In the genomic region with DNA sequence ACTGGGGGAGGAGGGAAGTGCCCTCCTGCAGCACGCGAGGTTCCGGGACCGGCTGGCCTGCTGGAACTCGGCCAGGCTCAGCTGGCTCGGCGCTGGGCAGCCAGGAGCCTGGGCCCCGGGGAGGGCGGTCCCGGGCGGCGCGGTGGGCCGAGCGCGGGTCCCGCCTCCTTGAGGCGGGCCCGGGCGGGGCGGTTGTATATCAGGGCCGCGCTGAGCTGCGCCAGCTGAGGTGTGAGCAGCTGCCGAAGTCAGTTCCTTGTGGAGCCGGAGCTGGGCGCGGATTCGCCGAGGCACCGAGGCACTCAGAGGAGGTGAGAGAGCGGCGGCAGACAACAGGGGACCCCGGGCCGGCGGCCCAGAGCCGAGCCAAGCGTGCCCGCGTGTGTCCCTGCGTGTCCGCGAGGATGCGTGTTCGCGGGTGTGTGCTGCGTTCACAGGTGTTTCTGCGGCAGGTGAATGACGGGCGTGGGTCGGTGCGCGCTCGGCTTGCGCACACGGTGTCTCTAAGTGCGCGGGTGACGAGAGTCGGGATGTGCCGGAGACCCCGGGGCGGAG, we compare ENCODE assay signal across 8 cellular contexts. TPM values are rescaled to one million over a fixed set of nuclear protein-coding genes. Genes with fewer than 3 reads are reported as not detected.
DNase-seq lines count a peak whose midpoint lies in the region; ATAC-seq lines count a peak whose summit lies in the region.

A gene (plus strand): TSS at position 227 of the 555 bp plus-strand sequence. CDS start 5,388 bp downstream, outside the sequence.

- CTCF ChIA-PET in activated CD8-positive, alpha-beta T cell treated with anti-CD3 and anti-CD28 coated beads, Interleukin-2, amount 10 ng/mL, durations not matched to agents 7 days and 5 days (lab: Charles Lee) = interaction anchor here (0.6 to 5.0 kb wide), 12 partner anchors 9 to 104 kb away, joined by 3 to 40 read pairs (median 4); no protein-coding TSS in a partner anchor

- H3K36me3 Mint-ChIP-seq in activated CD8-positive, alpha-beta T cell treated with anti-CD3 and anti-CD28 coated beads, Interleukin-2, amount 10 ng/mL, durations not matched to agents 7 days and 5 days (ENCODE audit: low read depth) = peaks cover 21% of the 10 kb centered on the region

- peaks cover 65% of the 10 kb centered on the region for H3K4me1 Mint-ChIP-seq in activated CD8-positive, alpha-beta T cell treated with anti-CD3 and anti-CD28 coated beads, Interleukin-2, amount 10 ng/mL, durations not matched to agents 7 days and 5 days (ENCODE audit: low read depth)

- H3K27me3 Mint-ChIP-seq in activated CD8-positive, alpha-beta T cell treated with anti-CD3 and anti-CD28 coated beads, Interleukin-2, amount 10 ng/mL, durations not matched to agents 7 days and 5 days (ENCODE audit: low read depth) = no peaks in the 10 kb centered on the region

- H3K9me3 Mint-ChIP-seq in activated CD8-positive, alpha-beta T cell treated with anti-CD3 and anti-CD28 coated beads, Interleukin-2, amount 10 ng/mL, durations not matched to agents 7 days and 5 days (ENCODE audit: insufficient read depth) = no peaks in the 10 kb centered on the region

- DNase-seq in AML-193 (lab: John Stamatoyannopoulos, UW) (peak; percentile 80 to 88), NCI-H82 (lab: John Stamatoyannopoulos, UW) (peak; percentile 92), lung microvascular endothelial cell (ENCODE audit: low read depth in 2 of 2) (peak; percentile 93 to 94)
- DNase-seq in activated CD8-positive, alpha-beta T cell treated with anti-CD3 and anti-CD28 coated beads, Interleukin-2, amount 10 ng/mL, durations not matched to agents 7 days and 5 days = peak; percentile 84
- DNase-seq in effector CD8-positive, alpha-beta T cell (lab: John Stamatoyannopoulos, UW) = peak; percentile 54
- peak; percentile 50 to 55 (median 54) for DNase-seq in stimulated activated CD4-positive, alpha-beta T cell treated with anti-CD3 and anti-CD28 coated beads, TNF-alpha, amount 100 ng/mL, for 4 hours (ENCODE audit: low read depth in 3 of 3)

- POLR2A ChIA-PET in activated CD8-positive, alpha-beta T cell treated with anti-CD3 and anti-CD28 coated beads, Interleukin-2, amount 10 ng/mL, durations not matched to agents 7 days and 5 days (lab: Charles Lee) = interaction anchor here (0.6 to 1.4 kb wide), 9 partner anchors 11 to 307 kb away, joined by 3 to 4 read pairs (median 3); a partner anchor contains a TSS

- ATAC-seq in GM19328 (IDR thresholded peaks at IDR 0.05; ENCODE audit: unreplicated experiment) (peak; percentile 54), HG03565 (IDR thresholded peaks at IDR 0.05; ENCODE audit: unreplicated experiment) (peak; percentile 34)
- ATAC-seq in activated CD8-positive, alpha-beta T cell treated with anti-CD3 and anti-CD28 coated beads, Interleukin-2, amount 10 ng/mL, durations not matched to agents 7 days and 5 days = peak; percentile 72

- H3K27ac Mint-ChIP-seq in activated CD8-positive, alpha-beta T cell treated with anti-CD3 and anti-CD28 coated beads, Interleukin-2, amount 10 ng/mL, durations not matched to agents 7 days and 5 days = peak within 1 kb of the TSS; percentile 90

- H3K4me3 Mint-ChIP-seq in activated CD8-positive, alpha-beta T cell treated with anti-CD3 and anti-CD28 coated beads, Interleukin-2, amount 10 ng/mL, durations not matched to agents 7 days and 5 days = peak within 1 kb of the TSS; percentile 89

RNA-seq across cellular contexts. Expression of the gene that starts here (rescaled TPM):
- total RNA-seq in activated CD8-positive, alpha-beta T cell treated with anti-CD3 and anti-CD28 coated beads, Interleukin-2, amount 10 ng/mL, durations not matched to agents 7 days and 5 days = 10 to 100 TPM; 43.4 to 44.2 TPM
- 64.1 and 90.7 TPM in 2 replicates for total RNA-seq in lung microvascular endothelial cell

Comparison
In these comparisons a context has a peak if more than half of its experiments do, and no peak if none do; other contexts are left out.
1. Peak in every context shown above with its lines: DNase-seq and ATAC-seq.